Comparison of ENCODE assay signal across 11 cellular contexts in genomic region chr2:137873860-137874259, GRCh38.
"Had no signal": no experiment of that assay in that cellular context is flagged by ENCODE, and none has a peak within 500 bp of the region (broad histone marks: within the 10 kb centered on the region; RNA-seq: fewer than 3 reads in every experiment).

No MANE protein-coding gene starts in this region.

- DNase-seq: activated CD4-positive, alpha-beta memory T cell treated with anti-CD3 and anti-CD28 coated beads for 36 hours; activated CD4-positive, alpha-beta T cell treated with anti-CD3 and anti-CD28 coated beads for 36 hours; activated CD8-positive, alpha-beta memory T cell treated with anti-CD3 and anti-CD28 coated beads, Interleukin-2, amount 10 ng/mL, durations not matched to agents 7 days and 5 days; activated naive CD8-positive, alpha-beta T cell treated with anti-CD3 and anti-CD28 coated beads for 36 hours; body of pancreas; effector memory CD8-positive, alpha-beta T cell; esophagus squamous epithelium; mucosa of descending colon; naive B cell; stimulated activated naive B cell treated with anti-CD40 and anti-IgM and Interleukin-4, amounts not matched to agents 10 μg/mL and 1 μg/mL and 100 μg/mL, for 72 hours; upper lobe of left lung had no signal
